8 cellular contexts compared by ENCODE assay signal in genomic region chr9:12774861-12775367, GRCh38. TPM values are rescaled to one million over a fixed set of nuclear protein-coding genes. Genes with fewer than 3 reads are reported as not detected.
DNase-seq lines count a peak whose midpoint lies in the region; ATAC-seq and TF ChIP-seq lines count a peak whose summit lies in the region.

TSS of gene LURAP1L (plus strand) at chr9:12775020. CDS start at chr9:12775716, 696 bp downstream.

- in situ Hi-C loops in SK-MEL-5 (cut with HindIII; ENCODE audit: low pct_unique_long_range_greater_than_20kb, low sequenced_read_pairs) = no loop called here

- TF ChIP-seq POLR2A in esophagus muscularis mucosa (IDR thresholded peaks at IDR 0.05; ENCODE audit: low read depth) (peak; percentile 42), uterus (IDR thresholded peaks at IDR 0.05) (peak in 1 of 2 donors; percentile 48)

- DNase-seq in AG20443 (ENCODE audit: low spot score) (peak; percentile 73), HT1080 (ENCODE audit: low read depth) (peak; percentile 77), SK-MEL-5 (ENCODE audit: low read depth, low spot score) (peak; percentile 70), esophagus muscularis mucosa (ENCODE audit: extremely low spot score) (no peak), mucosa of descending colon (peak in 1 of 3 donors; percentile 68), uterus (peak; percentile 42 to 59), HUDEP-2 (lab: John Stamatoyannopoulos, UW; ENCODE audit: unreplicated experiment in 76 of 76) (no peak), GF-D8 (lab: John Stamatoyannopoulos, UW) (no peak)

- H3K27ac ChIP-seq in esophagus muscularis mucosa (replicated peaks in 1 of 4) (peak within 1 kb of the TSS; percentile 86 to 94 (median 90)), uterus (peak within 1 kb of the TSS; percentile 92 to 98)

- H3K27me3 ChIP-seq in esophagus muscularis mucosa (no peaks in the 10 kb centered on the region), uterus (no peaks in the 10 kb centered on the region)

- peak; percentile 70 for ATAC-seq in mucosa of descending colon

- no peak for TF ChIP-seq CTCF in esophagus muscularis mucosa (IDR thresholded peaks at IDR 0.05)
- no peak for TF ChIP-seq CTCF in mucosa of descending colon (IDR thresholded peaks at IDR 0.05)
- no peak for TF ChIP-seq CTCF in uterus (IDR thresholded peaks at IDR 0.05)

- TF ChIP-seq EP300 in esophagus muscularis mucosa (IDR thresholded peaks at IDR 0.05) = no peak

- H3K4me1 ChIP-seq in esophagus muscularis mucosa (peaks cover 5 to 37% (median 32%) of the 10 kb centered on the region in 4 donors), mucosa of descending colon (ENCODE audit: low read depth) (peaks cover 9% of the 10 kb centered on the region), uterus (peaks cover 5 to 12% of the 10 kb centered on the region in 2 donors)

- H3K36me3 ChIP-seq in esophagus muscularis mucosa (no peaks in the 10 kb centered on the region), mucosa of descending colon (ENCODE audit: low read depth) (no peaks in the 10 kb centered on the region), uterus (no peaks in the 10 kb centered on the region)

- WGBS in esophagus muscularis mucosa = 0% methylated on average over 17 of the region's 17 CpGs

- no peaks in the 10 kb centered on the region for H3K9me3 ChIP-seq in esophagus muscularis mucosa
- no peaks in the 10 kb centered on the region for H3K9me3 ChIP-seq in mucosa of descending colon
- no peaks in the 10 kb centered on the region for H3K9me3 ChIP-seq in uterus

- intact Hi-C loops in esophagus muscularis mucosa (cut with DNase I) = loop anchor here (2.0 to 10.0 kb wide), 4 partner anchors 42 to 310 kb away; no protein-coding TSS in a partner anchor
- intact Hi-C loops in mucosa of descending colon (cut with DNase I, micrococcal nuclease) = no loop called here
- intact Hi-C loops in uterus (cut with DNase I; ENCODE audit: low total_unique reads) = no loop called here

- H3K4me3 ChIP-seq in esophagus muscularis mucosa = peak within 1 kb of the TSS; percentile 76 to 89 (median 83)
- H3K4me3 ChIP-seq in mucosa of descending colon = peak within 1 kb of the TSS; percentile 62
- H3K4me3 ChIP-seq in uterus = peak within 1 kb of the TSS; percentile 65 to 84

RNA-seq across cellular contexts. Expression of gene LURAP1L, which starts in this region (rescaled TPM):
- total RNA-seq in HT1080 (2014; rRNA removed; shearing (Covaris generic)) = 10.0 and 13.5 TPM in 2 replicates
- polyA plus RNA-seq in HT1080 (2015; cell fraction: cytosol; rRNA removed) = 19.6 and 21.7 TPM in 2 replicates
- polyA plus RNA-seq in HT1080 (2015; cell fraction: nucleus; rRNA removed) = 15.0 and 20.1 TPM in 2 replicates
- 2.8 and 3.4 TPM in 2 replicates for total RNA-seq in SK-MEL-5 (2014; rRNA removed; shearing (Covaris generic))
- 12.0 and 14.0 TPM in 2 replicates for polyA plus RNA-seq in SK-MEL-5 (2015; cell fraction: cytosol; rRNA removed)
- polyA plus RNA-seq in SK-MEL-5 (2015; cell fraction: nucleus; rRNA removed) = 19.9 and 22.2 TPM in 2 replicates
- total RNA-seq in esophagus muscularis mucosa = 10 to 100 TPM; 11.4 to 28.8 (median 23.9) TPM
- total RNA-seq in mucosa of descending colon = 10 to 100 TPM; 22.3 to 31.8 (median 31.0) TPM
- 10 to 100 TPM in 2 of 4 donors, 1 to 10 TPM in 2; 1.5 to 15.6 (median 9.4) TPM for total RNA-seq in uterus

Comparison
In these comparisons a context has a peak if more than half of its experiments do, and no peak if none do; other contexts are left out.
1. DNase-seq: peak in AG20443 (single experiment), HT1080 (single experiment), SK-MEL-5 (single experiment) and uterus (2 of 2); none in esophagus muscularis mucosa (single experiment), HUDEP-2 (0 of 76) and GF-D8 (single experiment).
2. Peak in every context shown above with its lines, with median percentiles within 50 percentile points of each other: H3K4me3 ChIP-seq.